Comparison of ENCODE assay signal across 9 cellular contexts in genomic region chr9:130927995-130928900, GRCh38. TPM values are rescaled to one million over a fixed set of nuclear protein-coding genes. Genes with fewer than 3 reads are reported as not detected.
A peak's percentile ranks its signal among the peaks of the same experiment; 100 is the strongest.
DNase-seq lines count a peak whose midpoint lies in the region; ATAC-seq, FAIRE-seq and TF ChIP-seq lines count a peak whose summit lies in the region.
"Had no signal": no experiment of that assay in that cellular context is flagged by ENCODE, and none has a peak within 500 bp of the region (broad histone marks: within the 10 kb centered on the region; RNA-seq: fewer than 3 reads in every experiment).

No MANE protein-coding gene starts in this region.

- dilution Hi-C loops in keratinocyte (cut with MboI; ENCODE audit: extremely low pct_ligation_motif_present, low sequenced_read_pairs) = no loop called here

- H2AFZ ChIP-seq in keratinocyte (ENCODE audit: control insufficient read depth, low read length) = no peak overlapping the region

- peak overlapping the region; percentile 64 for H3K9ac ChIP-seq in keratinocyte (ENCODE audit: control insufficient read depth, extremely low read depth, insufficient read depth, low read length)

- peak; percentile 47 for ATAC-seq in GM21786 (IDR thresholded peaks at IDR 0.05; ENCODE audit: unreplicated experiment)
- no peak for ATAC-seq in HG03469 (IDR thresholded peaks at IDR 0.05; ENCODE audit: unreplicated experiment)
- ATAC-seq in HG03095 (IDR thresholded peaks at IDR 0.05; ENCODE audit: unreplicated experiment) = no peak

- H3K9me1 ChIP-seq in keratinocyte (ENCODE audit: control insufficient read depth, extremely low read depth, insufficient read depth, low read length) = no peaks in the 10 kb centered on the region

- no peak for TF ChIP-seq CTCF in keratinocyte (optimal IDR thresholded peaks at IDR 0.05 in 1 of 3, IDR thresholded peaks at IDR 0.05 in 1 of 3, conservative IDR thresholded peaks at IDR 0.05 in 1 of 3; ENCODE audit: extremely low read depth in 1 of 3, insufficient read depth in 2 of 3, low read length in 3 of 3)

- peaks cover 34% of the 10 kb centered on the region for H3K4me1 ChIP-seq in keratinocyte (ENCODE audit: control insufficient read depth, extremely low read depth, insufficient read depth, low read length)

- DNase-seq in CD1c-positive myeloid dendritic cell (ENCODE audit: extremely low spot score) = peak; percentile 40
- DNase-seq in SHP77 (lab: John Stamatoyannopoulos, UW) = peak; percentile 82 to 87
- DNase-seq in keratinocyte (ENCODE audit: low read depth, low spot score) = no peak
- DNase-seq in NCI-H187 (lab: John Stamatoyannopoulos, UW) = no peak
- no peak for DNase-seq in MV-4-11 (lab: John Stamatoyannopoulos, UW)
- DNase-seq: esophagus squamous epithelium had no signal

- FAIRE-seq in keratinocyte (lab: Jason Lieb, UNC) = peak; percentile 67

- no peaks in the 10 kb centered on the region for H4K20me1 ChIP-seq in keratinocyte (ENCODE audit: control insufficient read depth, extremely low read depth, insufficient read depth, low read length)

- no peaks in the 10 kb centered on the region for H3K9me3 ChIP-seq in keratinocyte (ENCODE audit: control insufficient read depth, low read depth, low read length)
- H3K9me3 ChIP-seq: esophagus squamous epithelium had no signal

- H3K79me2 ChIP-seq in keratinocyte (ENCODE audit: control insufficient read depth, insufficient read depth, low read length) = no peaks in the 10 kb centered on the region

- peak overlapping the region; percentile 77 for H3K27ac ChIP-seq in keratinocyte (ENCODE audit: control insufficient read depth, insufficient read depth, low read length)
- H3K27ac ChIP-seq: esophagus squamous epithelium had no signal

- peak overlapping the region in 1 of 3 experiments; percentile 5 for H3K4me3 ChIP-seq in keratinocyte (ENCODE audit: control insufficient read depth in 2 of 3, extremely low read depth in 1 of 3, insufficient read depth in 2 of 3, low read depth in 1 of 3, low read length in 3 of 3)
- H3K4me3 ChIP-seq: esophagus squamous epithelium had no signal

- no peaks in the 10 kb centered on the region for H3K36me3 ChIP-seq in keratinocyte (ENCODE audit: control insufficient read depth in 2 of 2, extremely low read depth in 1 of 2, insufficient read depth in 2 of 2, low read length in 2 of 2)
- H3K36me3 ChIP-seq: esophagus squamous epithelium had no signal

- peak overlapping the region; percentile 78 for H3K4me2 ChIP-seq in keratinocyte (ENCODE audit: control insufficient read depth, extremely low read depth, insufficient read depth, low read depth, low read length)

- peaks cover 30% of the 10 kb centered on the region for H3K27me3 ChIP-seq in keratinocyte (ENCODE audit: control insufficient read depth, extremely low read depth, insufficient read depth, low read length)

RNA-seq across cellular contexts. Expression of gene FIBCD1, which starts 10.8 kb away (rescaled TPM):
- 0.79 to 1.3 TPM (median 0.94 TPM) in 3 replicates for polyA plus RNA-seq in keratinocyte
- polyA plus RNA-seq in keratinocyte (2011; ENCODE audit: low read depth) = not detected
- 0.72 and 1.8 TPM in 2 replicates for polyA plus RNA-seq in keratinocyte (2011; cell fraction: cytosol; rRNA removed)
- polyA plus RNA-seq in keratinocyte (2011; cell fraction: nucleus; rRNA removed) = 2.0 and 3.2 TPM in 2 replicates
- polyA plus RNA-seq in keratinocyte (2012; ENCODE audit: low replicate concordance) = 0.76 and 2.6 TPM in 2 replicates
- 0.23 to 0.72 TPM (median 0.48 TPM) in 3 replicates for polyA minus RNA-seq in keratinocyte
- polyA minus RNA-seq in keratinocyte (2011; cell fraction: cytosol; rRNA and poly(A)+ RNA removed) = 2.9 TPM
- 1.4 and 3.2 TPM in 2 replicates for polyA minus RNA-seq in keratinocyte (2011; cell fraction: nucleus; rRNA and poly(A)+ RNA removed)

RNA-seq across cellular contexts. Expression of gene QRFP, which starts 31.6 kb away (rescaled TPM):
- not detected in 3 replicates for polyA plus RNA-seq in keratinocyte
- polyA plus RNA-seq in keratinocyte (2011; ENCODE audit: low read depth) = not detected
- polyA plus RNA-seq in keratinocyte (2011; cell fraction: cytosol; rRNA removed) = not detected in 2 replicates
- polyA plus RNA-seq in keratinocyte (2011; cell fraction: nucleus; rRNA removed) = not detected in 2 replicates
- polyA plus RNA-seq in keratinocyte (2012; ENCODE audit: low replicate concordance) = 0.10 and 0.18 TPM in 2 replicates
- polyA minus RNA-seq in keratinocyte = not detected in 3 replicates
- polyA minus RNA-seq in keratinocyte (2011; cell fraction: cytosol; rRNA and poly(A)+ RNA removed) = not detected
- polyA minus RNA-seq in keratinocyte (2011; cell fraction: nucleus; rRNA and poly(A)+ RNA removed) = not detected in 2 replicates

Comparison
In these comparisons a context has a peak if more than half of its experiments do, and no peak if none do; other contexts are left out.
1. DNase-seq: peak in CD1c-positive myeloid dendritic cell (single experiment) and SHP77 (2 of 2); none in keratinocyte (single experiment), NCI-H187 (0 of 2) and MV-4-11 (single experiment).